In the genomic region with DNA sequence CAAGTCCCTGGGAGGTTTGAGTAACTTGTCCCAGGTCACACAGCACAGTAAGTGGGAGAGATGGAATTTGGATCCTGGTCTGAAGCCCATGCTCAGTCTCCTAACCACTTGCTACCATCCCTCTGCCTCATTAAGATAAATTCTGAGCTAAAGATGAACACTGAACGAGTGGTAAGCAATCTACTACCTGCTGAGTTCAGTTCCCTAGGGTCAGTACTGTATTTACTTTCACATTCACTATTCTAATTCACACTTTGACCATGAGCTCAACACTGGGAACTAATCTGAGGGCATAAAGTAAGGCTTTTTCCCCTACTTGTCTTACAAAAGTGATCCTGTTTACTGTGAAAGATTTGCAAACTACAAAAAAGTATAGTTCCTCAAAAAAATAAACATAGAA, we compare ENCODE assay signal across 13 cellular contexts. TPM values are rescaled to one million over a fixed set of nuclear protein-coding genes. Genes with fewer than 3 reads are reported as not detected.
DNase-seq lines count a peak whose midpoint lies in the region; ATAC-seq, FAIRE-seq and TF ChIP-seq lines count a peak whose summit lies in the region.
"Had no signal": no experiment of that assay in that cellular context is flagged by ENCODE, and none has a peak within 500 bp of the region (broad histone marks: within the 10 kb centered on the region; RNA-seq: fewer than 3 reads in every experiment).

No MANE protein-coding gene starts in this region.

- TF ChIP-seq POLR2A in K562 (conservative IDR thresholded peaks at IDR 0.05): no peak

- TF ChIP-seq RAD21 in K562 (CRISPR knock-in tag; conservative IDR thresholded peaks at IDR 0.05 in 1 of 2, IDR thresholded peaks at IDR 0.05 in 1 of 2): no peak

- no peak overlapping the region for H2BK15ac ChIP-seq in mesendoderm (replicated peaks; ENCODE audit: low read depth)

- H3K4me2 ChIP-seq in K562 (ENCODE audit: insufficient read depth, low read length) (peak overlapping the region; percentile 56), mesendoderm (ENCODE audit: low read length) (no peak overlapping the region)

- peaks cover 66% of the 10 kb centered on the region for H3K79me2 ChIP-seq in K562 (ENCODE audit: control insufficient read depth, insufficient read depth, low read length)
- peaks cover 25% of the 10 kb centered on the region for H3K79me2 ChIP-seq in mesendoderm (ENCODE audit: control insufficient read depth, insufficient read depth, low read length)

- H3K9me1 ChIP-seq in K562 (ENCODE audit: control insufficient read depth, insufficient read depth, low read length): no peaks in the 10 kb centered on the region

- peaks cover 11 to 31% of the 10 kb centered on the region in 2 experiments; a peak in 4 of 5 replicates for H3K4me1 ChIP-seq in K562 (replicated peaks in 1 of 2; ENCODE audit: control insufficient read depth in 2 of 2, insufficient read depth in 2 of 2, low read length in 2 of 2)
- H3K4me1 ChIP-seq in mesendoderm (ENCODE audit: control insufficient read depth, low read depth, low read length): peaks cover 6% of the 10 kb centered on the region

- no peak overlapping the region for H4K8ac ChIP-seq in mesendoderm (ENCODE audit: low read depth, low read length)

- H3K27ac ChIP-seq in K562 (ENCODE audit: extremely low read depth, low read depth, low read length) (peak overlapping the region; percentile 34; the same call in 2 of the 3 replicates), mesendoderm (ENCODE audit: low read depth, low read length) (no peak overlapping the region)

- no peaks in the 10 kb centered on the region for H4K20me1 ChIP-seq in K562 (replicated peaks; ENCODE audit: control insufficient read depth, insufficient read depth, low read length)

- no peak overlapping the region for H3K23ac ChIP-seq in mesendoderm (ENCODE audit: low read length)

- TF ChIP-seq EP300 in K562 (IDR thresholded peaks at IDR 0.05; ENCODE audit: low read length): no peak

- DNase-seq in K562 (ENCODE audit: extremely low read depth in 1 of 4, low spot score in 3 of 4): no peak
- DNase-seq in NCI-H446 treated with DMSO at 0.1 percent for 48 hours (lab: John Stamatoyannopoulos, UW): no peak
- no peak for DNase-seq in hypothalamus (lab: John Stamatoyannopoulos, UW)
- no peak for DNase-seq in mesendoderm
- no peak for DNase-seq in NCI-H2029 (lab: John Stamatoyannopoulos, UW)
- DNase-seq: activated B cell treated with CpG ODN at 0.5 μM for 24 hours, aorta, H9 had no signal

- ATAC-seq in GM18517 (IDR thresholded peaks at IDR 0.05; ENCODE audit: unreplicated experiment) (peak; percentile 68), GM21360 (IDR thresholded peaks at IDR 0.05; ENCODE audit: unreplicated experiment) (peak; percentile 33), HG03066 (IDR thresholded peaks at IDR 0.05; ENCODE audit: low read depth, unreplicated experiment) (peak; percentile 45), K562 (no peak)

- H3K9ac ChIP-seq in K562 (ENCODE audit: insufficient read depth in 1 of 2, low read depth in 2 of 2, low read length in 2 of 2) (peak overlapping the region in 1 of 2 experiments; percentile 36; a peak in 1 of 4 replicates), mesendoderm (ENCODE audit: low read length) (no peak overlapping the region)

- H2BK120ac ChIP-seq in mesendoderm (ENCODE audit: low read depth, low read length): no peak overlapping the region

- H2AK5ac ChIP-seq in mesendoderm (ENCODE audit: low read length): no peak overlapping the region

- H2BK5ac ChIP-seq in mesendoderm (ENCODE audit: low read length): no peak overlapping the region

- intact Hi-C loops in K562 (cut with micrococcal nuclease): no loop called here

- 22% methylated on average over 1 of the region's 1 CpG for WGBS in K562 (ENCODE audit: insufficient coverage, low coverage, missing lambda C conversion rate)
- no CpG with 5 or more reads among the region's 1 CpG for WGBS in mesendoderm (ENCODE audit: extremely low coverage, insufficient coverage, low lambda C conversion rate)

- no TSS peak for BruUV-seq in K562 (replicated peaks; lab: Mats Ljungman, UMichigan)

- POLR2A ChIA-PET in K562 (lab: Yijun Ruan, JAX): no interaction called here

- CTCF ChIA-PET in K562 (lab: Yijun Ruan, JAX; ENCODE audit: low intra/inter-chr PET ratio): no interaction called here

- TF ChIP-seq CTCF in K562 (IDR thresholded peaks at IDR 0.05 in 2 of 3, conservative IDR thresholded peaks at IDR 0.05 in 1 of 3; ENCODE audit: insufficient read depth in 2 of 3, low read depth in 1 of 3, low read length in 3 of 3): no peak

- no peak overlapping the region for H3K56ac ChIP-seq in mesendoderm (ENCODE audit: low read length)

- H3K4me3 ChIP-seq in K562 (no peak overlapping the region), mesendoderm (ENCODE audit: low read length) (no peak overlapping the region)

- H3K4ac ChIP-seq in mesendoderm (ENCODE audit: low read depth, low read length): no peak overlapping the region

- H3K18ac ChIP-seq in mesendoderm (ENCODE audit: low read length): no peak overlapping the region

- peaks cover 9% of the 10 kb centered on the region for H3K79me1 ChIP-seq in mesendoderm (ENCODE audit: low read length)

- in situ Hi-C loops in K562 (cut with MboI): no loop called here

- H2AFZ ChIP-seq in K562 (ENCODE audit: low read depth, low read length): no peak overlapping the region

- FAIRE-seq in K562 (lab: Jason Lieb, UNC): no peak
- FAIRE-seq: keratinocyte had no signal

- H3K27me3 ChIP-seq in K562 (ENCODE audit: control insufficient read depth in 2 of 2, insufficient read depth in 2 of 2, low read length in 2 of 2) (no peaks in the 10 kb centered on the region), mesendoderm (ENCODE audit: insufficient read depth, low read length, poor library complexity) (no peaks in the 10 kb centered on the region)

- no peaks in the 10 kb centered on the region for H3K9me3 ChIP-seq in K562 (replicated peaks; ENCODE audit: control insufficient read depth, insufficient read depth, low read depth, low read length)

- no peak overlapping the region for H4K5ac ChIP-seq in mesendoderm (ENCODE audit: low read length)

- H3K36me3 ChIP-seq in K562 (ENCODE audit: control insufficient read depth, insufficient read depth, low read length): peaks cover 17% of the 10 kb centered on the region
- no peaks in the 10 kb centered on the region for H3K36me3 ChIP-seq in mesendoderm (ENCODE audit: control insufficient read depth, insufficient read depth, low read length)

RNA-seq across cellular contexts. Expression of a gene that starts 2.4 kb away (rescaled TPM):
- total RNA-seq in K562 (2011; cell fraction: chromatin; rRNA removed; ENCODE audit: low replicate concordance): 96.8 and 104 TPM in 2 replicates
- total RNA-seq in K562 (2011; cell fraction: nucleolus; rRNA removed): 51.7 and 55.7 TPM in 2 replicates
- 66.6 and 87.0 TPM in 2 replicates for total RNA-seq in K562 (2011; cell fraction: nucleoplasm; rRNA removed)
- total RNA-seq in K562 (2014; rRNA removed) (31.3 and 32.3 TPM in 2 replicates), K562 (2014; rRNA removed; fragmentation: Illumina TruSeq; extraction: Trizol) (34.6 and 38.2 TPM in 2 replicates), K562 (2015; rRNA removed; fragmentation: Illumina TruSeq; extraction: Trizol) (21.5 and 22.2 TPM in 2 replicates), K562 (2021) (31.9 and 32.8 TPM in 2 replicates)
- polyA plus RNA-seq in K562 (2011; rRNA removed) (28.8 and 39.1 TPM in 2 replicates), K562 (2014; fragmentation: Illumina TruSeq; extraction: Trizol) (32.1 and 34.6 TPM in 2 replicates), K562 (2014; fragmentation: Nextera tagmentation; extraction: Ambion mirVana) (1 to 10 TPM; 6.4 to 9.6 TPM), K562 (2014; rRNA removed) (32.8 and 34.5 TPM in 2 replicates)
- polyA plus RNA-seq in K562 (2011; cell fraction: cytosol; rRNA removed): 23.8 and 43.0 TPM in 2 replicates
- 40.2 and 71.6 TPM in 2 replicates for polyA plus RNA-seq in K562 (2011; cell fraction: nucleus; rRNA removed)
- polyA plus RNA-seq in K562 (2012): 19.8 and 25.4 TPM in 2 replicates
- polyA minus RNA-seq in K562 (2011; rRNA and poly(A)+ RNA removed): 27.2 and 36.0 TPM in 2 replicates
- polyA minus RNA-seq in K562 (2011; cell fraction: cytosol; rRNA and poly(A)+ RNA removed): 12.6 and 14.4 TPM in 2 replicates
- polyA minus RNA-seq in K562 (2011; cell fraction: nucleus; rRNA and poly(A)+ RNA removed): 29.9 and 31.3 TPM in 2 replicates
- 31.6 TPM for polyA plus RNA-seq in mesendoderm (2013, experiment 1 of 2)
- 32.5 TPM for polyA plus RNA-seq in mesendoderm (2013, experiment 2 of 2)

RNA-seq across cellular contexts. Expression of a gene that starts 2.6 kb away (rescaled TPM):
- total RNA-seq in K562 (2011; cell fraction: chromatin; rRNA removed; ENCODE audit: low replicate concordance): 25.5 and 70.4 TPM in 2 replicates
- 19.0 and 19.3 TPM in 2 replicates for total RNA-seq in K562 (2011; cell fraction: nucleolus; rRNA removed)
- 39.4 and 41.1 TPM in 2 replicates for total RNA-seq in K562 (2011; cell fraction: nucleoplasm; rRNA removed)
- total RNA-seq in K562 (2014; rRNA removed) (95.1 and 113 TPM in 2 replicates), K562 (2014; rRNA removed; fragmentation: Illumina TruSeq; extraction: Trizol) (163 and 182 TPM in 2 replicates), K562 (2015; rRNA removed; fragmentation: Illumina TruSeq; extraction: Trizol) (126 and 145 TPM in 2 replicates), K562 (2021) (118 TPM in 2 replicates)
- polyA plus RNA-seq in K562 (2011; rRNA removed) (84.5 and 134 TPM in 2 replicates), K562 (2014; fragmentation: Illumina TruSeq; extraction: Trizol) (151 and 183 TPM in 2 replicates), K562 (2014; fragmentation: Nextera tagmentation; extraction: Ambion mirVana) (100 to 1,000 TPM; 169 to 204 TPM), K562 (2014; rRNA removed) (146 and 176 TPM in 2 replicates)
- 15.5 and 31.5 TPM in 2 replicates for polyA plus RNA-seq in K562 (2011; cell fraction: cytosol; rRNA removed)
- 21.5 and 29.9 TPM in 2 replicates for polyA plus RNA-seq in K562 (2011; cell fraction: nucleus; rRNA removed)
- 47.4 and 103 TPM in 2 replicates for polyA plus RNA-seq in K562 (2012)
- polyA minus RNA-seq in K562 (2011; rRNA and poly(A)+ RNA removed): 76.7 and 84.5 TPM in 2 replicates
- 21.6 and 32.6 TPM in 2 replicates for polyA minus RNA-seq in K562 (2011; cell fraction: cytosol; rRNA and poly(A)+ RNA removed)
- polyA minus RNA-seq in K562 (2011; cell fraction: nucleus; rRNA and poly(A)+ RNA removed): 28.8 and 53.0 TPM in 2 replicates
- polyA plus RNA-seq in mesendoderm (2013, experiment 1 of 2): 146 TPM
- polyA plus RNA-seq in mesendoderm (2013, experiment 2 of 2): 144 TPM

RNA-seq across cellular contexts. Expression of a gene that starts 45.1 kb away (rescaled TPM):
- total RNA-seq in K562 (2011; cell fraction: chromatin; rRNA removed; ENCODE audit: low replicate concordance): not detected in 2 replicates
- not detected in 2 replicates for total RNA-seq in K562 (2011; cell fraction: nucleolus; rRNA removed)
- not detected in 2 replicates for total RNA-seq in K562 (2011; cell fraction: nucleoplasm; rRNA removed)
- total RNA-seq in K562 (2014; rRNA removed) (not detected in 2 replicates), K562 (2014; rRNA removed; fragmentation: Illumina TruSeq; extraction: Trizol) (not detected in 2 replicates), K562 (2015; rRNA removed; fragmentation: Illumina TruSeq; extraction: Trizol) (not detected in 2 replicates), K562 (2021) (not detected in 2 replicates)
- polyA plus RNA-seq in K562 (2011; rRNA removed) (not detected in 2 replicates), K562 (2014; fragmentation: Illumina TruSeq; extraction: Trizol) (not detected in 2 replicates), K562 (2014; fragmentation: Nextera tagmentation; extraction: Ambion mirVana) (not detected), K562 (2014; rRNA removed) (not detected in 2 replicates)
- not detected in 2 replicates for polyA plus RNA-seq in K562 (2011; cell fraction: cytosol; rRNA removed)
- not detected in 2 replicates for polyA plus RNA-seq in K562 (2011; cell fraction: nucleus; rRNA removed)
- not detected in 2 replicates for polyA plus RNA-seq in K562 (2012)
- polyA minus RNA-seq in K562 (2011; rRNA and poly(A)+ RNA removed): not detected in 2 replicates
- not detected in 2 replicates for polyA minus RNA-seq in K562 (2011; cell fraction: cytosol; rRNA and poly(A)+ RNA removed)
- not detected in 2 replicates for polyA minus RNA-seq in K562 (2011; cell fraction: nucleus; rRNA and poly(A)+ RNA removed)
- polyA plus RNA-seq in mesendoderm (2013, experiment 1 of 2): not detected
- not detected for polyA plus RNA-seq in mesendoderm (2013, experiment 2 of 2)
- total RNA-seq: H9, M059J had no signal
- polyA plus RNA-seq: aorta, keratinocyte had no signal
